ENCODE assay signal across 16 cellular contexts in the genomic region with DNA sequence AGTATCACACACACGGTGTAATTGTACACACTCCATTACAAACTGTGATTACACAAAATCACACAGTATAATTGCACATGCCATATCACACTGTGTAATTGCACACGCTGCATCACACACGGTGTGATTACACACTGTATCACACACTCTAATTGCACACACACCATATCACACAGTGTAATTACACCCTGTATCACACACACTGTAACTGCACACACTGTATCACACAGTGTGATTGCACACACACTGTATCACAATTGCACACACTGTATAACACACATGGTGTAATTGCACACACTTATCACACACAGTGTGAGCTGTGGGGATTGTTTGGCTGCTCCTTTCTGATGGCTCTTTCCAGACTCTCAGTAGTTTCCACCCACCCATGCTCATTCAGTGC.
DNase-seq lines count a peak whose midpoint lies in the region; ATAC-seq, FAIRE-seq and TF ChIP-seq lines count a peak whose summit lies in the region.
"Had no signal": no experiment of that assay in that cellular context is flagged by ENCODE, and none has a peak within 500 bp of the region (broad histone marks: within the 10 kb centered on the region; RNA-seq: fewer than 3 reads in every experiment).

No MANE protein-coding gene starts in this region.

- no peak overlapping the region for H3K23ac ChIP-seq in mesendoderm (ENCODE audit: low read length)

- TF ChIP-seq CTCF in GM12878 (IDR thresholded peaks at IDR 0.05 in 2 of 3, conservative IDR thresholded peaks at IDR 0.05 in 1 of 3; ENCODE audit: control insufficient read depth in 2 of 3, extremely low read depth in 1 of 3, insufficient read depth in 1 of 3, low read depth in 3 of 3, low read length in 3 of 3) (no peak), esophagus muscularis mucosa (IDR thresholded peaks at IDR 0.05) (no peak)

- no TSS peak for BruUV-seq in GM12878 (replicated peaks; lab: Mats Ljungman, UMichigan)

- peak overlapping the region; percentile 87 for H2AK5ac ChIP-seq in mesendoderm (ENCODE audit: low read length)

- no peak for FAIRE-seq in GM12878 (lab: Jason Lieb, UNC)
- FAIRE-seq: GM12892 had no signal

- no peaks in the 10 kb centered on the region for H3K9me3 ChIP-seq in GM12878 (replicated peaks; ENCODE audit: control insufficient read depth, insufficient read depth, low read length)
- H3K9me3 ChIP-seq in esophagus muscularis mucosa = peaks cover 0 to 5% (median 2%) of the 10 kb centered on the region in 4 donors

- TF ChIP-seq RAD21 in GM12878 (IDR thresholded peaks at IDR 0.05; ENCODE audit: insufficient read depth, low read depth, low read length) = no peak

- H3K18ac ChIP-seq in mesendoderm (ENCODE audit: low read length) = no peak overlapping the region

- DNase-seq in GM12878 (ENCODE audit: low read depth, low spot score) (no peak), mesendoderm (no peak), esophagus muscularis mucosa (ENCODE audit: extremely low spot score) (no peak), NCI-H2227 treated with DMSO at 0.1 percent for 48 hours (lab: John Stamatoyannopoulos, UW) (no peak), DMS79 treated with DMSO at 0.1 percent for 48 hours (lab: John Stamatoyannopoulos, UW) (no peak)
- DNase-seq in stimulated activated effector memory CD8-positive, alpha-beta T cell treated with anti-CD3 and anti-CD28 coated beads, Interleukin-12 subunit alpha, Interleukin-12 subunit beta, amount 100 ng/mL, for 72 hours (ENCODE audit: low spot score in 2 of 2) = no peak
- DNase-seq: C1 segment of cervical spinal cord; Calu3; CD4-positive, alpha-beta memory T cell; COR-L47; EL; GDM1; GOT3; H7; HCEC 1CT had no signal

- no peak overlapping the region for H3K4me2 ChIP-seq in GM12878 (ENCODE audit: control insufficient read depth, insufficient read depth)
- H3K4me2 ChIP-seq in mesendoderm (ENCODE audit: low read length) = no peak overlapping the region

- H3K27me3 ChIP-seq in GM12878 (replicated peaks in 1 of 2; ENCODE audit: control insufficient read depth in 2 of 2, insufficient read depth in 2 of 2, low read length in 1 of 2) (no peaks in the 10 kb centered on the region), mesendoderm (ENCODE audit: insufficient read depth, low read length, poor library complexity) (no peaks in the 10 kb centered on the region), esophagus muscularis mucosa (no peaks in the 10 kb centered on the region)

- POLR2A ChIA-PET in GM12878 (lab: Charles Lee) = no interaction called here

- no peaks in the 10 kb centered on the region for H3K4me1 ChIP-seq in GM12878 (ENCODE audit: control insufficient read depth, insufficient read depth, low read length)
- no peaks in the 10 kb centered on the region for H3K4me1 ChIP-seq in mesendoderm (ENCODE audit: control insufficient read depth, low read depth, low read length)
- no peaks in the 10 kb centered on the region for H3K4me1 ChIP-seq in esophagus muscularis mucosa

- no peak overlapping the region for H2BK120ac ChIP-seq in mesendoderm (ENCODE audit: low read depth, low read length)

- H3K36me3 ChIP-seq in GM12878 (ENCODE audit: control insufficient read depth in 2 of 2, insufficient read depth in 2 of 2, low read length in 1 of 2) (no peaks in the 10 kb centered on the region), mesendoderm (ENCODE audit: control insufficient read depth, insufficient read depth, low read length) (no peaks in the 10 kb centered on the region), esophagus muscularis mucosa (no peaks in the 10 kb centered on the region)

- H3K4me1 Mint-ChIP-seq in stimulated activated effector memory CD8-positive, alpha-beta T cell treated with anti-CD3 and anti-CD28 coated beads, Interleukin-12 subunit alpha, Interleukin-12 subunit beta, amount 100 ng/mL, for 72 hours = no peaks in the 10 kb centered on the region
- H3K4me1 Mint-ChIP-seq: CD4-positive, alpha-beta memory T cell had no signal

- no peak overlapping the region for H2BK15ac ChIP-seq in mesendoderm (replicated peaks; ENCODE audit: low read depth)

- no peak overlapping the region for H3K4me3 Mint-ChIP-seq in stimulated activated effector memory CD8-positive, alpha-beta T cell treated with anti-CD3 and anti-CD28 coated beads, Interleukin-12 subunit alpha, Interleukin-12 subunit beta, amount 100 ng/mL, for 72 hours
- H3K4me3 Mint-ChIP-seq: CD4-positive, alpha-beta memory T cell had no signal

- CTCF ChIA-PET in GM12878 (lab: Yijun Ruan, JAX) = interaction anchor here (0.7 to 1.2 kb wide), 2 partner anchors 8 to 215 kb away, joined by 3 to 9 read pairs; no protein-coding TSS in a partner anchor

- peak overlapping the region; percentile 37 for H3K56ac ChIP-seq in mesendoderm (ENCODE audit: low read length)

- H3K4ac ChIP-seq in mesendoderm (ENCODE audit: low read depth, low read length) = no peak overlapping the region

- 28% methylated on average over 3 of the region's 3 CpGs for WGBS in GM12878 (ENCODE audit: insufficient coverage, insufficient replicate concordance, low lambda C conversion rate, missing lambda C conversion rate)
- WGBS in mesendoderm (ENCODE audit: extremely low coverage, insufficient coverage, low lambda C conversion rate) = no CpG with 5 or more reads among the region's 3 CpGs
- 94% methylated on average over 3 of the region's 3 CpGs for WGBS in esophagus muscularis mucosa

- no peaks in the 10 kb centered on the region for H3K79me1 ChIP-seq in mesendoderm (ENCODE audit: low read length)

- H3K9ac ChIP-seq in GM12878 (ENCODE audit: control insufficient read depth, insufficient read depth, low read length) = no peak overlapping the region
- H3K9ac ChIP-seq in mesendoderm (ENCODE audit: low read length) = no peak overlapping the region

- H3K27ac ChIP-seq in GM12878 (ENCODE audit: control insufficient read depth, insufficient read depth) (no peak overlapping the region), mesendoderm (ENCODE audit: low read depth, low read length) (no peak overlapping the region), esophagus muscularis mucosa (replicated peaks in 1 of 4) (no peak overlapping the region)

- RAD21 ChIA-PET in GM12878 (lab: Charles Lee; ENCODE audit: unreplicated experiment) = interaction anchor here (0.5 to 1.5 kb wide), 2 partner anchors 209 to 217 kb away, joined by 3 to 12 read pairs; no protein-coding TSS in a partner anchor

- no peak for TF ChIP-seq POLR2A in GM12878 (IDR thresholded peaks at IDR 0.05; ENCODE audit: low read depth, low read length)
- TF ChIP-seq POLR2A in esophagus muscularis mucosa (IDR thresholded peaks at IDR 0.05; ENCODE audit: low read depth) = no peak

- no peak overlapping the region for H4K8ac ChIP-seq in mesendoderm (ENCODE audit: low read depth, low read length)

- H4K20me1 ChIP-seq in GM12878 (ENCODE audit: control insufficient read depth, insufficient read depth) = no peaks in the 10 kb centered on the region

- no peak for ATAC-seq in GM12878
- peak; percentile 39 for ATAC-seq in stimulated activated effector memory CD8-positive, alpha-beta T cell treated with anti-CD3 and anti-CD28 coated beads, Interleukin-12 subunit alpha, Interleukin-12 subunit beta, amount 100 ng/mL, for 72 hours

- no peak overlapping the region for H2AFZ ChIP-seq in GM12878 (ENCODE audit: control insufficient read depth, low read depth, low read length)

- in situ Hi-C loops in GM12878 (cut with MboI) = loop anchor here (5.0 kb wide), 1 partner anchor 216 kb away; no protein-coding TSS in a partner anchor

- no peak for TF ChIP-seq EP300 in GM12878 (IDR thresholded peaks at IDR 0.05; ENCODE audit: borderline replicate concordance in 1 of 2, control insufficient read depth in 1 of 2, low read depth in 2 of 2, low read length in 2 of 2)
- no peak for TF ChIP-seq EP300 in esophagus muscularis mucosa (IDR thresholded peaks at IDR 0.05)

- no peak overlapping the region for H3K27ac Mint-ChIP-seq in stimulated activated effector memory CD8-positive, alpha-beta T cell treated with anti-CD3 and anti-CD28 coated beads, Interleukin-12 subunit alpha, Interleukin-12 subunit beta, amount 100 ng/mL, for 72 hours
- H3K27ac Mint-ChIP-seq: CD4-positive, alpha-beta memory T cell had no signal

- no peaks in the 10 kb centered on the region for H3K36me3 Mint-ChIP-seq in stimulated activated effector memory CD8-positive, alpha-beta T cell treated with anti-CD3 and anti-CD28 coated beads, Interleukin-12 subunit alpha, Interleukin-12 subunit beta, amount 100 ng/mL, for 72 hours
- H3K36me3 Mint-ChIP-seq: CD4-positive, alpha-beta memory T cell had no signal

- H3K4me3 ChIP-seq in GM12878 (no peak overlapping the region), mesendoderm (ENCODE audit: low read length) (no peak overlapping the region), esophagus muscularis mucosa (no peak overlapping the region)

- SMC1A ChIA-PET in GM12878 (lab: Charles Lee; ENCODE audit: uncharacterized antibody, unreplicated experiment) = interaction anchor here (0.9 kb wide), 1 partner anchor 217 kb away, joined by 3 read pairs; no protein-coding TSS in a partner anchor

- H4K5ac ChIP-seq in mesendoderm (ENCODE audit: low read length) = no peak overlapping the region

- intact Hi-C loops in GM12878 (cut with micrococcal nuclease; ENCODE audit: unreplicated experiment) (no loop called here), esophagus muscularis mucosa (cut with DNase I) (no loop called here)

- H3K79me2 ChIP-seq in GM12878 (ENCODE audit: control insufficient read depth, insufficient read depth, low read length) = no peaks in the 10 kb centered on the region
- no peaks in the 10 kb centered on the region for H3K79me2 ChIP-seq in mesendoderm (ENCODE audit: control insufficient read depth, insufficient read depth, low read length)

- peak overlapping the region; percentile 14 for H2BK5ac ChIP-seq in mesendoderm (ENCODE audit: low read length)

- H3K9me3 Mint-ChIP-seq in stimulated activated effector memory CD8-positive, alpha-beta T cell treated with anti-CD3 and anti-CD28 coated beads, Interleukin-12 subunit alpha, Interleukin-12 subunit beta, amount 100 ng/mL, for 72 hours = peaks cover 2% of the 10 kb centered on the region

TF ChIP-seq in GM12878, 131 proteins besides CTCF, POLR2A, EP300 and RAD21 (continues in another document):
- TF ChIP-seq, protein P1, sequence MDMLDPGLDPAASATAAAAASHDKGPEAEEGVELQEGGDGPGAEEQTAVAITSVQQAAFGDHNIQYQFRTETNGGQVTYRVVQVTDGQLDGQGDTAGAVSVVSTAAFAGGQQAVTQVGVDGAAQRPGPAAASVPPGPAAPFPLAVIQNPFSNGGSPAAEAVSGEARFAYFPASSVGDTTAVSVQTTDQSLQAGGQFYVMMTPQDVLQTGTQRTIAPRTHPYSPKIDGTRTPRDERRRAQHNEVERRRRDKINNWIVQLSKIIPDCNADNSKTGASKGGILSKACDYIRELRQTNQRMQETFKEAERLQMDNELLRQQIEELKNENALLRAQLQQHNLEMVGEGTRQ (IDR thresholded peaks at IDR 0.05; ENCODE audit: borderline replicate concordance, low read depth, low read length) = no peak
- TF ChIP-seq NFIC (IDR thresholded peaks at IDR 0.05; ENCODE audit: low read depth, low read length) = peak; percentile 57
